Comparison of ENCODE assay signal across 17 cellular contexts in the genomic region with DNA sequence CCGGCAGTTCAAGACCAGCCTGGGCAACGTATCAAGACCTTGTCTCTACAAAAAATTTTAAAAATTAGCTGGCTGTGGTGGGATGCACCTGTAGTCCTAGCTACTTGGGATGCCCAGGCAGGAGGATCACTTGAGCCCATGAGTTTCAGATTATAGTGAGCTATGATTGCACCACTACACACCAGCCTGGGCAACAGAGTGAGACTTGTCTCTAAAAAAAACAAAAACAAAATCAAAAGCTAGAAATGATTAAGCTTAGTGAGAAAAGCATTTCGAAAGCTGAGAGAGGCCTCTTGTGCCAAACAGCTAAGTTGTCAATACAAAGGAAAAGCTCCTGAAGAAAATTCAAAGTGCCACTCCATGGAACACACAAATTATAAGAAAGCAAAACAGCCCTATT.
"Had no signal": no experiment of that assay in that cellular context is flagged by ENCODE, and none has a peak within 500 bp of the region (broad histone marks: within the 10 kb centered on the region; RNA-seq: fewer than 3 reads in every experiment).

No MANE protein-coding gene starts in this region.

- DNase-seq: activated CD4-positive, alpha-beta T cell treated with anti-CD3 and anti-CD28 coated beads, Interleukin-2, amount 50 U/mL, for 4 hours; effector memory CD8-positive, alpha-beta T cell; foreskin melanocyte; glutamatergic neuron; hypothalamus; kidney glomerular epithelial cell; left ventricle myocardium inferior; mesenchymal stem cell; mucosa of descending colon; naive thymus-derived CD8-positive, alpha-beta T cell; stimulated activated CD4-positive, alpha-beta T cell treated with anti-CD3 and anti-CD28 coated beads, Interleukin-12 subunit alpha, Interleukin-12 subunit beta, amount 100 ng/mL, for 4 hours; stimulated activated CD4-positive, alpha-beta T cell treated with anti-CD3 and anti-CD28 coated beads, Interleukin-1b, Interleukin-23, amount 100 ng/mL, for 48 hours; stimulated activated CD8-positive, alpha-beta memory T cell treated with anti-CD3 and anti-CD28 coated beads, Interleukin-4, amount 100 ng/mL, for 48 hours; stimulated activated naive CD4-positive, alpha-beta T cell; T-helper 1 cell; T1000 had no signal

- H3K9me3 ChIP-seq: left ventricle myocardium inferior, mucosa of descending colon had no signal

- H3K4me3 Mint-ChIP-seq: activated naive CD8-positive, alpha-beta T cell; effector memory CD8-positive, alpha-beta T cell; naive thymus-derived CD8-positive, alpha-beta T cell had no signal

- H3K36me3 ChIP-seq: left ventricle myocardium inferior had no signal

- H3K27ac ChIP-seq: left ventricle myocardium inferior had no signal

- H3K27ac Mint-ChIP-seq: activated naive CD8-positive, alpha-beta T cell; effector memory CD8-positive, alpha-beta T cell; naive thymus-derived CD8-positive, alpha-beta T cell had no signal

- H3K36me3 Mint-ChIP-seq: activated naive CD8-positive, alpha-beta T cell; naive thymus-derived CD8-positive, alpha-beta T cell had no signal

- H3K9me3 Mint-ChIP-seq: effector memory CD8-positive, alpha-beta T cell; naive thymus-derived CD8-positive, alpha-beta T cell had no signal

- ATAC-seq: effector memory CD8-positive, alpha-beta T cell; mucosa of descending colon; naive thymus-derived CD8-positive, alpha-beta T cell had no signal

- H3K4me3 ChIP-seq: left ventricle myocardium inferior, mucosa of descending colon had no signal
